In the genomic region with DNA sequence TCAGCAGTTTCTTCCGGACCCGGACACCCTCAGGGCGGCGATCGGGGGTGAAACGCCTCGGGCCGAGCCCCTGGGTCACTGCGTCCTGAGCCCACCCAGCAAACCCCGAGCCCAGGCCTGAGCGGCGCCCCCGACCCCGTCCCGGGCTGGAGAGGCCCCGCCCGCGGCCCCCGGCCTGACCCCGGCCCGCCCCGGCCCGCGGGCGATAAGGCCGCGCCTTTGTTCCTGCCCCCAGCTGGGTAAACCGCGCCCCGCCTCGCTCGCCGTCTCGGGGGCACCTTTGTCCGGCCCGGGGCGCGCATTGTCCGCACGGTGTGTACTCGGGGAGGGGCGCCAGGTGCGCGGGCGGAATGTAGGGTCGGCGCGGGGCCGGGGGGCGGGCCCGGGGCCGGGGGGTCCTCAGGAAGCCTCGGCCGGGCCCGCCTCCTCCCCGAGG, we compare ENCODE assay signal across 9 cellular contexts. TPM values are rescaled to one million over a fixed set of nuclear protein-coding genes. Genes with fewer than 3 reads are reported as not detected.
A peak's percentile ranks its signal among the peaks of the same experiment; 100 is the strongest.
DNase-seq lines count a peak whose midpoint lies in the region; ATAC-seq and TF ChIP-seq lines count a peak whose summit lies in the region.
"Had no signal": no experiment of that assay in that cellular context is flagged by ENCODE, and none has a peak within 500 bp of the region (broad histone marks: within the 10 kb centered on the region; RNA-seq: fewer than 3 reads in every experiment).

No MANE protein-coding gene starts in this region.

- H3K36me3 ChIP-seq in HEK293 (ENCODE audit: control insufficient read depth in 2 of 2, insufficient read depth in 1 of 2, low read length in 2 of 2), result peaks cover 0 to 6% of the 10 kb centered on the region in 2 experiments; a peak in 1 of 3 replicates

- H3K4me1 ChIP-seq in HEK293 (ENCODE audit: control insufficient read depth, insufficient read depth, low read length), result 0 out of 2 replicates have a peak, but pooled peaks cover 3% of the 10 kb centered on the region

- H3K4me1 Mint-ChIP-seq in CD14-positive monocyte, result peaks cover 14% of the 10 kb centered on the region
- peaks cover 16% of the 10 kb centered on the region for H3K4me1 Mint-ChIP-seq in chondrocyte (ENCODE audit: low read depth)
- H3K4me1 Mint-ChIP-seq in naive B cell, result peaks cover 15 to 39% (median 31%) of the 10 kb centered on the region in 3 donors

- no peak overlapping the region for H3K27ac Mint-ChIP-seq in CD14-positive monocyte
- no peak overlapping the region for H3K27ac Mint-ChIP-seq in chondrocyte (ENCODE audit: unreplicated experiment)
- no peak overlapping the region for H3K27ac Mint-ChIP-seq in naive B cell

- H3K27me3 Mint-ChIP-seq in CD14-positive monocyte (ENCODE audit: low read depth in 3 of 3), result peaks cover 88 to 96% (median 91%) of the 10 kb centered on the region in 3 donors
- peaks cover 69% of the 10 kb centered on the region for H3K27me3 Mint-ChIP-seq in chondrocyte (ENCODE audit: low read depth)
- peaks cover 65 to 91% (median 83%) of the 10 kb centered on the region in 3 donors for H3K27me3 Mint-ChIP-seq in naive B cell

- H3K4me3 Mint-ChIP-seq in CD14-positive monocyte (peak overlapping the region; percentile 64 to 78), chondrocyte (ENCODE audit: unreplicated experiment) (peak overlapping the region; percentile 31), naive B cell (peak overlapping the region; percentile 66 to 84 (median 76))

- no peak overlapping the region for H3K27ac ChIP-seq in HEK293 (ENCODE audit: extremely low read depth, low read depth, low read length)

- CTCF ChIA-PET in HEK293 (lab: Yijun Ruan, JAX), result no interaction called here

- H3K4me3 ChIP-seq in HEK293 (ENCODE audit: low read depth, low read length) (peak overlapping the region; percentile 22), foreskin fibroblast (ENCODE audit: low read depth in 1 of 2, low read length in 2 of 2) (no peak overlapping the region)

- POLR2A ChIA-PET in HEK293 (lab: Yijun Ruan, JAX), result interaction anchor here (1.8 kb wide), 1 partner anchor 11 kb away, joined by 6 read pairs; a partner anchor contains a TSS

- H3K9me3 Mint-ChIP-seq in CD14-positive monocyte (peaks cover 0 to 28% (median 8%) of the 10 kb centered on the region in 7 donors), chondrocyte (ENCODE audit: low read depth) (peaks cover 4% of the 10 kb centered on the region), naive B cell (peaks cover 0 to 10% (median 3%) of the 10 kb centered on the region in 7 donors)

- TF ChIP-seq CTCF in CD14-positive monocyte (IDR thresholded peaks at IDR 0.05), result no peak
- TF ChIP-seq CTCF in HEK293 (tag by site-specific recombination; IDR thresholded peaks at IDR 0.05), result no peak
- no peak for TF ChIP-seq CTCF in chondrocyte (IDR thresholded peaks at IDR 0.05)
- no peak for TF ChIP-seq CTCF in foreskin fibroblast (IDR thresholded peaks at IDR 0.05; ENCODE audit: low read depth, low read length)

- peaks cover 0 to 6% of the 10 kb centered on the region in 2 donors for H3K36me3 Mint-ChIP-seq in CD14-positive monocyte
- H3K36me3 Mint-ChIP-seq in chondrocyte (ENCODE audit: low read depth), result peaks cover 9% of the 10 kb centered on the region
- peaks cover 0 to 7% of the 10 kb centered on the region in 2 donors for H3K36me3 Mint-ChIP-seq in naive B cell

- ATAC-seq in naive B cell (ENCODE audit: low read depth in 2 of 2), result peak; percentile 18 to 28

- intact Hi-C loops in CD14-positive monocyte (cut with micrococcal nuclease), result no loop called here

- DNase-seq in CD14-positive monocyte (ENCODE audit: low spot score), result no peak
- peak; percentile 81 for DNase-seq in chondrocyte (ENCODE audit: low spot score)
- DNase-seq in naive B cell, result no peak
- DNase-seq in NCI-H1048 (lab: John Stamatoyannopoulos, UW), result no peak
- DNase-seq in SW 1271 (lab: John Stamatoyannopoulos, UW), result no peak
- no peak for DNase-seq in foreskin fibroblast
- DNase-seq in stimulated activated CD4-positive, alpha-beta T cell treated with anti-CD3 and anti-CD28 coated beads, Interleukin-4, amount 100 ng/mL, for 1 hour, result no peak
- DNase-seq: NCI-H1694 treated with DMSO at 0.1 percent for 48 hours had no signal

- no peaks in the 10 kb centered on the region for H3K9me3 ChIP-seq in HEK293 (ENCODE audit: control insufficient read depth, insufficient read depth, low read depth, low read length)

TF ChIP-seq in HEK293, 187 proteins besides CTCF, POLR2A, EP300 and RAD21:
- no peak for TF ChIP-seq ZNF660 (tag by site-specific recombination; IDR thresholded peaks at IDR 0.05)
- TF ChIP-seq, protein P1, sequence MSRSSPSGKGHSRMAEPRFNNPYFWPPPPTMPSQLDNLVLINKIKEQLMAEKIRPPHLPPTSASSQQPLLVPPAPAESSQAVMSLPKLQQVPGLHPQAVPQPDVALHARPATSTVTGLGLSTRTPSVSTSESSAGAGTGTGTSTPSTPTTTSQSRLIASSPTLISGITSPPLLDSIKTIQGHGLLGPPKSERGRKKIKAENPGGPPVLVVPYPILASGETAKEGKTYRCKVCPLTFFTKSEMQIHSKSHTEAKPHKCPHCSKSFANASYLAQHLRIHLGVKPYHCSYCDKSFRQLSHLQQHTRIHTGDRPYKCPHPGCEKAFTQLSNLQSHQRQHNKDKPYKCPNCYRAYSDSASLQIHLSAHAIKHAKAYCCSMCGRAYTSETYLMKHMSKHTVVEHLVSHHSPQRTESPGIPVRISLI (tag by site-specific recombination; IDR thresholded peaks at IDR 0.05), result 0 out of 2 replicates have a peak, but pooled peaks have one; percentile 3
- TF ChIP-seq, protein P2, sequence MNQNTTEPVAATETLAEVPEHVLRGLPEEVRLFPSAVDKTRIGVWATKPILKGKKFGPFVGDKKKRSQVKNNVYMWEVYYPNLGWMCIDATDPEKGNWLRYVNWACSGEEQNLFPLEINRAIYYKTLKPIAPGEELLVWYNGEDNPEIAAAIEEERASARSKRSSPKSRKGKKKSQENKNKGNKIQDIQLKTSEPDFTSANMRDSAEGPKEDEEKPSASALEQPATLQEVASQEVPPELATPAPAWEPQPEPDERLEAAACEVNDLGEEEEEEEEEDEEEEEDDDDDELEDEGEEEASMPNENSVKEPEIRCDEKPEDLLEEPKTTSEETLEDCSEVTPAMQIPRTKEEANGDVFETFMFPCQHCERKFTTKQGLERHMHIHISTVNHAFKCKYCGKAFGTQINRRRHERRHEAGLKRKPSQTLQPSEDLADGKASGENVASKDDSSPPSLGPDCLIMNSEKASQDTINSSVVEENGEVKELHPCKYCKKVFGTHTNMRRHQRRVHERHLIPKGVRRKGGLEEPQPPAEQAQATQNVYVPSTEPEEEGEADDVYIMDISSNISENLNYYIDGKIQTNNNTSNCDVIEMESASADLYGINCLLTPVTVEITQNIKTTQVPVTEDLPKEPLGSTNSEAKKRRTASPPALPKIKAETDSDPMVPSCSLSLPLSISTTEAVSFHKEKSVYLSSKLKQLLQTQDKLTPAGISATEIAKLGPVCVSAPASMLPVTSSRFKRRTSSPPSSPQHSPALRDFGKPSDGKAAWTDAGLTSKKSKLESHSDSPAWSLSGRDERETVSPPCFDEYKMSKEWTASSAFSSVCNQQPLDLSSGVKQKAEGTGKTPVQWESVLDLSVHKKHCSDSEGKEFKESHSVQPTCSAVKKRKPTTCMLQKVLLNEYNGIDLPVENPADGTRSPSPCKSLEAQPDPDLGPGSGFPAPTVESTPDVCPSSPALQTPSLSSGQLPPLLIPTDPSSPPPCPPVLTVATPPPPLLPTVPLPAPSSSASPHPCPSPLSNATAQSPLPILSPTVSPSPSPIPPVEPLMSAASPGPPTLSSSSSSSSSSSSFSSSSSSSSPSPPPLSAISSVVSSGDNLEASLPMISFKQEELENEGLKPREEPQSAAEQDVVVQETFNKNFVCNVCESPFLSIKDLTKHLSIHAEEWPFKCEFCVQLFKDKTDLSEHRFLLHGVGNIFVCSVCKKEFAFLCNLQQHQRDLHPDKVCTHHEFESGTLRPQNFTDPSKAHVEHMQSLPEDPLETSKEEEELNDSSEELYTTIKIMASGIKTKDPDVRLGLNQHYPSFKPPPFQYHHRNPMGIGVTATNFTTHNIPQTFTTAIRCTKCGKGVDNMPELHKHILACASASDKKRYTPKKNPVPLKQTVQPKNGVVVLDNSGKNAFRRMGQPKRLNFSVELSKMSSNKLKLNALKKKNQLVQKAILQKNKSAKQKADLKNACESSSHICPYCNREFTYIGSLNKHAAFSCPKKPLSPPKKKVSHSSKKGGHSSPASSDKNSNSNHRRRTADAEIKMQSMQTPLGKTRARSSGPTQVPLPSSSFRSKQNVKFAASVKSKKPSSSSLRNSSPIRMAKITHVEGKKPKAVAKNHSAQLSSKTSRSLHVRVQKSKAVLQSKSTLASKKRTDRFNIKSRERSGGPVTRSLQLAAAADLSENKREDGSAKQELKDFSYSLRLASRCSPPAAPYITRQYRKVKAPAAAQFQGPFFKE (tag by site-specific recombination; IDR thresholded peaks at IDR 0.05; ENCODE audit: borderline replicate concordance), result no peak
- TF ChIP-seq, protein P3, sequence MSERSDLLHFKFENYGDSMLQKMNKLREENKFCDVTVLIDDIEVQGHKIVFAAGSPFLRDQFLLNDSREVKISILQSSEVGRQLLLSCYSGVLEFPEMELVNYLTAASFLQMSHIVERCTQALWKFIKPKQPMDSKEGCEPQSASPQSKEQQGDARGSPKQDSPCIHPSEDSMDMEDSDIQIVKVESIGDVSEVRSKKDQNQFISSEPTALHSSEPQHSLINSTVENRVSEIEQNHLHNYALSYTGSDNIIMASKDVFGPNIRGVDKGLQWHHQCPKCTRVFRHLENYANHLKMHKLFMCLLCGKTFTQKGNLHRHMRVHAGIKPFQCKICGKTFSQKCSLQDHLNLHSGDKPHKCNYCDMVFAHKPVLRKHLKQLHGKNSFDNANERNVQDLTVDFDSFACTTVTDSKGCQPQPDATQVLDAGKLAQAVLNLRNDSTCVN (tag by site-specific recombination; optimal IDR thresholded peaks at IDR 0.05), result peak; percentile 5
TF ChIP-seq in HEK293: peak in this region for 2.

RNA-seq across cellular contexts. Expression of a gene that starts 10.8 kb away (rescaled TPM):
- not detected for polyA plus RNA-seq in CD14-positive monocyte
- total RNA-seq in chondrocyte, result not detected in 3 replicates
- polyA plus RNA-seq in naive B cell (ENCODE audit: low read depth in 6 of 6), result not detected

RNA-seq across cellular contexts. Expression of a gene that starts 50.1 kb away (rescaled TPM):
- polyA plus RNA-seq in CD14-positive monocyte (1 to 10 TPM in 1 of 2 donors, under 1 TPM in 1; 0.89 to 1.9 TPM), naive B cell (ENCODE audit: low read depth in 6 of 6) (1 to 10 TPM; 1.8 to 8.6 (median 3.3) TPM)
- total RNA-seq in chondrocyte, result 13.7 to 19.3 TPM (median 16.9 TPM) in 3 replicates
